Comparison of ENCODE assay signal across 17 cellular contexts in the genomic region with DNA sequence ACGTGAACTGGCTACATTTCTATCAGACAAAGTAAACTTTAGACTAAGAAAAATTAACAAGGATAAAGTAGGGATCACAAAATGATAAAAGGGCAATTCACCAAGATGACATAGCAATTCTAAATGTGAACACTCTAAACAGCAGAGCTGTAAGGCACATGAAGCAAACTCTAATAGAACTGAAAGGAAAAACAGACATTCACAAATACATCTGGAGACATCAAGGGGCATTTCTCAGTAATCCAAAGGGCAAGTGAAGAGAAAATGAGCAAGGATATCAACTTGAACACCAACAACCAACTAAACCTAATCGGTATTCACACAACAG. TPM values are rescaled to one million over a fixed set of nuclear protein-coding genes. Genes with fewer than 3 reads are reported as not detected.
DNase-seq lines count a peak whose midpoint lies in the region; ATAC-seq and TF ChIP-seq lines count a peak whose summit lies in the region.
"Had no signal": no experiment of that assay in that cellular context is flagged by ENCODE, and none has a peak within 500 bp of the region (broad histone marks: within the 10 kb centered on the region; RNA-seq: fewer than 3 reads in every experiment).

No MANE protein-coding gene starts in this region.

- peak overlapping the region in 3 of 4 donors; percentile 30 to 63 (median 60) for H3K27ac ChIP-seq in upper lobe of left lung

- H3K4me3 ChIP-seq in adipocyte (ENCODE audit: low read length) (peak overlapping the region; percentile 34), upper lobe of left lung (no peak overlapping the region)
- H3K4me3 ChIP-seq: pancreas had no signal

- no peak for TF ChIP-seq POLR2A in upper lobe of left lung (IDR thresholded peaks at IDR 0.05)

- H3K27me3 ChIP-seq in adipocyte (replicated peaks; ENCODE audit: control insufficient read depth, insufficient read depth, low read length) (no peaks in the 10 kb centered on the region), upper lobe of left lung (no peaks in the 10 kb centered on the region)
- H3K27me3 ChIP-seq: pancreas had no signal

- H3K4me3 Mint-ChIP-seq in activated naive CD8-positive, alpha-beta T cell treated with anti-CD3 and anti-CD28 coated beads, Interleukin-2, amount 50 U/mL, for 24 hours = no peak overlapping the region
- H3K4me3 Mint-ChIP-seq in activated naive CD8-positive, alpha-beta T cell treated with anti-CD3 and anti-CD28 coated beads for 36 hours = no peak overlapping the region
- H3K4me3 Mint-ChIP-seq: stimulated activated effector memory CD8-positive, alpha-beta T cell treated with anti-CD3 and anti-CD28 coated beads, Interleukin-12 subunit alpha, Interleukin-12 subunit beta, amount 100 ng/mL, for 72 hours had no signal

- no peaks in the 10 kb centered on the region for H3K27me3 Mint-ChIP-seq in activated naive CD8-positive, alpha-beta T cell treated with anti-CD3 and anti-CD28 coated beads, Interleukin-2, amount 50 U/mL, for 24 hours
- H3K27me3 Mint-ChIP-seq in activated naive CD8-positive, alpha-beta T cell treated with anti-CD3 and anti-CD28 coated beads for 36 hours = no peaks in the 10 kb centered on the region

- H3K9me3 Mint-ChIP-seq in activated naive CD8-positive, alpha-beta T cell treated with anti-CD3 and anti-CD28 coated beads, Interleukin-2, amount 50 U/mL, for 24 hours = peaks cover 4% of the 10 kb centered on the region
- peaks cover 10% of the 10 kb centered on the region for H3K9me3 Mint-ChIP-seq in activated naive CD8-positive, alpha-beta T cell treated with anti-CD3 and anti-CD28 coated beads for 36 hours
- H3K9me3 Mint-ChIP-seq: stimulated activated effector memory CD8-positive, alpha-beta T cell treated with anti-CD3 and anti-CD28 coated beads, Interleukin-12 subunit alpha, Interleukin-12 subunit beta, amount 100 ng/mL, for 72 hours had no signal

- peaks cover 21% of the 10 kb centered on the region for H3K36me3 Mint-ChIP-seq in activated naive CD8-positive, alpha-beta T cell treated with anti-CD3 and anti-CD28 coated beads, Interleukin-2, amount 50 U/mL, for 24 hours (ENCODE audit: low read depth)
- H3K36me3 Mint-ChIP-seq in activated naive CD8-positive, alpha-beta T cell treated with anti-CD3 and anti-CD28 coated beads for 36 hours = peaks cover 30% of the 10 kb centered on the region

- peaks cover 56% of the 10 kb centered on the region for H3K4me1 Mint-ChIP-seq in activated naive CD8-positive, alpha-beta T cell treated with anti-CD3 and anti-CD28 coated beads, Interleukin-2, amount 50 U/mL, for 24 hours
- peaks cover 53% of the 10 kb centered on the region for H3K4me1 Mint-ChIP-seq in activated naive CD8-positive, alpha-beta T cell treated with anti-CD3 and anti-CD28 coated beads for 36 hours

- H3K4me1 ChIP-seq in adipocyte (ENCODE audit: control insufficient read depth, insufficient read depth, low read length) = peaks cover 18% of the 10 kb centered on the region
- H3K4me1 ChIP-seq in upper lobe of left lung = peaks cover 27 to 51% (median 31%) of the 10 kb centered on the region in 4 donors

- no peak for DNase-seq in activated naive CD8-positive, alpha-beta T cell treated with anti-CD3 and anti-CD28 coated beads, Interleukin-2, amount 50 U/mL, for 24 hours
- DNase-seq in activated naive CD8-positive, alpha-beta T cell treated with anti-CD3 and anti-CD28 coated beads for 36 hours = no peak
- no peak for DNase-seq in adipocyte (ENCODE audit: low read depth)
- peak; percentile 3 for DNase-seq in iris pigment epithelial cell (ENCODE audit: low read depth)
- DNase-seq in upper lobe of left lung = no peak
- DNase-seq in NCI-H748 (lab: John Stamatoyannopoulos, UW; ENCODE audit: unreplicated experiment) = no peak
- DNase-seq: activated CD4-positive, alpha-beta T cell treated with anti-CD3 and anti-CD28 coated beads, Interleukin-2, amount 50 U/mL, for 4 hours; activated T-cell treated with anti-CD3 and anti-CD28 coated beads, Interleukin-2, amount 50 U/mL, for 48 hours; GDM1; Karpas-422; NCI-H1694 treated with DMSO at 0.1 percent for 48 hours; NCI-H510A; pancreas had no signal

- TF ChIP-seq EP300 in upper lobe of left lung (IDR thresholded peaks at IDR 0.05) = no peak

- H3K27ac Mint-ChIP-seq in activated naive CD8-positive, alpha-beta T cell treated with anti-CD3 and anti-CD28 coated beads, Interleukin-2, amount 50 U/mL, for 24 hours = peak overlapping the region; percentile 13
- no peak overlapping the region for H3K27ac Mint-ChIP-seq in activated naive CD8-positive, alpha-beta T cell treated with anti-CD3 and anti-CD28 coated beads for 36 hours

- no peak for ATAC-seq in activated naive CD8-positive, alpha-beta T cell treated with anti-CD3 and anti-CD28 coated beads, Interleukin-2, amount 50 U/mL, for 24 hours
- ATAC-seq in upper lobe of left lung (ENCODE audit: low FRiP score in 2 of 2) (no peak), HG03571 (IDR thresholded peaks at IDR 0.05; ENCODE audit: unreplicated experiment) (no peak), HG03175 (IDR thresholded peaks at IDR 0.05; ENCODE audit: unreplicated experiment) (no peak)
- ATAC-seq: stimulated activated effector memory CD8-positive, alpha-beta T cell treated with anti-CD3 and anti-CD28 coated beads, Interleukin-12 subunit alpha, Interleukin-12 subunit beta, amount 100 ng/mL, for 72 hours had no signal

- WGBS in upper lobe of left lung, 2 donors = 63 to 68% methylated on average over 2 of the region's 2 CpGs

- H3K9me3 ChIP-seq in adipocyte (ENCODE audit: control insufficient read depth, low read length) = no peaks in the 10 kb centered on the region
- no peaks in the 10 kb centered on the region for H3K9me3 ChIP-seq in upper lobe of left lung
- H3K9me3 ChIP-seq: pancreas, SK-N-SH had no signal

- H3K36me3 ChIP-seq in adipocyte (ENCODE audit: control insufficient read depth, insufficient read depth, low read length, severe bottlenecking) = no peaks in the 10 kb centered on the region
- no peaks in the 10 kb centered on the region for H3K36me3 ChIP-seq in upper lobe of left lung
- H3K36me3 ChIP-seq: pancreas had no signal

- no peak overlapping the region for H3K9ac ChIP-seq in adipocyte (ENCODE audit: low read length)
- H3K9ac ChIP-seq: SK-N-SH had no signal

- no peak for TF ChIP-seq CTCF in upper lobe of left lung (IDR thresholded peaks at IDR 0.05)

RNA-seq across cellular contexts. Expression of a gene that starts 12.7 kb away (rescaled TPM):
- total RNA-seq in activated naive CD8-positive, alpha-beta T cell treated with anti-CD3 and anti-CD28 coated beads for 36 hours = 10 to 100 TPM; 41.5 to 43.2 TPM
- 10 to 100 TPM; 27.7 to 50.3 (median 34.9) TPM for total RNA-seq in upper lobe of left lung
